Comparison of ENCODE assay signal across 1 cellular context in genomic region chr5:108727639-108728565, GRCh38.
TF ChIP-seq lines count a peak whose summit lies in the region.

No MANE protein-coding gene starts in this region.

TF ChIP-seq in HepG2, 621 proteins besides CTCF, POLR2A, EP300 and RAD21 (continued from another document):
- TF ChIP-seq UBTF (CRISPR knock-in tag; IDR thresholded peaks at IDR 0.05) (peak; percentile 99), HIVEP1 (CRISPR knock-in tag; IDR thresholded peaks at IDR 0.05) (peak; percentile 87)
